In the genomic region with DNA sequence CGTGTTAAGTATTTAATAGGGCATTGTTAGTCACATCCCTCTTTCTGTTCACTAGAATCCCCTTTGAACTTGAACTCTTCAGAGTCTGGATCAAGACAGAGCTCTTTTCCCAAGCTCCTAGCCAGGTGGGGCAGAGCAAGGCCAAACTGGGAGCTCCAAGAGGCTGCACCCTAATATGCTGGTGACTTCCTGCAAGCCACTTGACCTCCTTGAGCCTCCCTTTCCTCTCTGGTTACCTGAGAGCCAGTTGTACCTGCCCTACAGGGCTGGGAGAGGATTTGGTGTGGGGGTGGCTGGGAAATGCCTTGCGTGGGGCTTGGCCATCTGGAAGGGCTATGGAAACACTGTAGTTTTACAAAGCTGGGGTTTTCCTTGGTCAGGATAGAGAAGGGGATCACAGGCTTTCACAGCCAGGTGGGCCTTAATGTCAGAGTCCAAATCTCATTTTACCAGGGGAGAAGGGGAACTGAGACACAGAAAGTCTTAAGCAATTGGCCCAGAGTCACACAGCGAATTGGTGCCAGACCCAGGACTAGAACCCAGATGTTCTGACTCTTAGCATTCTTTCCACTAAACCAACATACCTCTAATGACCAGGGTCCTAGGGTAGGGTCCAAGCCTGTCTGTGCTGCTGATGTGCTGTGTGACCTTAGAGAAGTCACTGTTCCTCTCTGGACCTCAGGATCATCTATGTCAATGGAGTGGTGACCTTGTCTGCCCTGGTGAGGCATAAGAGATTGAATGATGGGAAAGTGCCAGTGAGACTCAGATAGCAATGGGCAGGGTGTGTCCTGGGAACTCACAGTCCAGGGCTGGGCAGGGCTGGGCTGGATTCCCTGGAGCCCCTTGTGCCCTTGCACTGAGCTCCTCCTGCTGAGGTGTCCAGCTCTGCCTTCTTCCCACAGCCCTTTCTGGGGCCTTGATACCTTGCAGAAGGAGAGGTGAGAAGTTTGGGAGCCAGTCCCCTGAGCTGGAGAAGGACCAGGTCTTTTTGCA, we compare ENCODE assay signal across 21 cellular contexts. TPM values are rescaled to one million over a fixed set of nuclear protein-coding genes. Genes with fewer than 3 reads are reported as not detected.
DNase-seq lines count a peak whose midpoint lies in the region; TF ChIP-seq lines count a peak whose summit lies in the region.
"Had no signal": no experiment of that assay in that cellular context is flagged by ENCODE, and none has a peak within 500 bp of the region (broad histone marks: within the 10 kb centered on the region; RNA-seq: fewer than 3 reads in every experiment).

No MANE protein-coding gene starts in this region.

- H3K27me3 ChIP-seq in muscle layer of colon (ENCODE audit: control insufficient read depth in 1 of 2, insufficient read depth in 2 of 2, low read length in 2 of 2) (no peaks in the 10 kb centered on the region), suprapubic skin (no peaks in the 10 kb centered on the region), osteoblast (ENCODE audit: insufficient read depth, low read length) (no peaks in the 10 kb centered on the region), SJCRH30 (no peaks in the 10 kb centered on the region)

- H3K4me3 ChIP-seq in muscle layer of colon (ENCODE audit: low read depth in 1 of 2, low read length in 2 of 2) (peak overlapping the region in 1 of 2 donors; percentile 35), suprapubic skin (peak overlapping the region; percentile 62), osteoblast (ENCODE audit: insufficient read depth, low read length) (no peak overlapping the region), SJCRH30 (no peak overlapping the region)

- H3K9me3 ChIP-seq in muscle layer of colon (ENCODE audit: low read length) (no peaks in the 10 kb centered on the region), suprapubic skin (no peaks in the 10 kb centered on the region), osteoblast (ENCODE audit: low read depth, low read length) (no peaks in the 10 kb centered on the region), SJCRH30 (replicated peaks) (no peaks in the 10 kb centered on the region)
- H3K9me3 ChIP-seq: Caco-2 had no signal

- 75% methylated on average over 3 of the region's 3 CpGs for WGBS in suprapubic skin

- H3K9me3 Mint-ChIP-seq in glutamatergic neuron (ENCODE audit: unreplicated experiment) (peaks cover 4% of the 10 kb centered on the region), HFFc6 (no peaks in the 10 kb centered on the region)
- H3K9me3 Mint-ChIP-seq: activated B cell treated with CpG ODN at 0.5 μM for 24 hours; activated naive CD8-positive, alpha-beta T cell treated with anti-CD3 and anti-CD28 coated beads for 36 hours; naive thymus-derived CD8-positive, alpha-beta T cell; stimulated activated naive CD8-positive, alpha-beta T cell treated with anti-CD3 and anti-CD28 coated beads, Interleukin-15, Interleukin-2, amounts not matched to agents 100 ng/mL and 50 ng/mL, for 24 hours had no signal

- no peak for TF ChIP-seq POLR2A in suprapubic skin (IDR thresholded peaks at IDR 0.05)

- H3K36me3 ChIP-seq in muscle layer of colon (ENCODE audit: insufficient read depth, low read length) (peaks cover 66% of the 10 kb centered on the region), suprapubic skin (peaks cover 65% of the 10 kb centered on the region), osteoblast (ENCODE audit: insufficient read depth, low read length) (peaks cover 47% of the 10 kb centered on the region), SJCRH30 (no peaks in the 10 kb centered on the region)

- no peak overlapping the region for H2AFZ ChIP-seq in osteoblast (ENCODE audit: low read length)
- H2AFZ ChIP-seq: parathyroid adenoma had no signal

- H3K4me1 Mint-ChIP-seq in glutamatergic neuron (ENCODE audit: low read depth, unreplicated experiment): peaks cover 4% of the 10 kb centered on the region
- H3K4me1 Mint-ChIP-seq in HFFc6 (ENCODE audit: low read depth): peaks cover 28% of the 10 kb centered on the region

- H3K4me3 Mint-ChIP-seq in glutamatergic neuron (ENCODE audit: unreplicated experiment) (no peak overlapping the region), HFFc6 (no peak overlapping the region)
- H3K4me3 Mint-ChIP-seq: activated B cell treated with CpG ODN at 0.5 μM for 24 hours; activated CD8-positive, alpha-beta T cell treated with anti-CD3 and anti-CD28 coated beads, Interleukin-2, amount 10 ng/mL, durations not matched to agents 7 days and 5 days; activated naive CD8-positive, alpha-beta T cell treated with anti-CD3 and anti-CD28 coated beads for 36 hours; naive thymus-derived CD8-positive, alpha-beta T cell; stimulated activated naive CD8-positive, alpha-beta T cell treated with anti-CD3 and anti-CD28 coated beads, Interleukin-15, Interleukin-2, amounts not matched to agents 100 ng/mL and 50 ng/mL, for 24 hours; T-helper 17 cell had no signal

- no peak for TF ChIP-seq EP300 in suprapubic skin (IDR thresholded peaks at IDR 0.05)

- peaks cover 24% of the 10 kb centered on the region for H4K20me1 ChIP-seq in osteoblast (ENCODE audit: insufficient read depth, low read length)

- H3K4me2 ChIP-seq in osteoblast (ENCODE audit: insufficient read depth, low read length): no peak overlapping the region

- TF ChIP-seq CTCF in glutamatergic neuron (IDR thresholded peaks at IDR 0.05; ENCODE audit: partially characterized antibody, unreplicated experiment) (no peak), suprapubic skin (IDR thresholded peaks at IDR 0.05) (no peak), osteoblast (IDR thresholded peaks at IDR 0.05; ENCODE audit: extremely low read depth, low read depth, low read length) (no peak), HFFc6 (IDR thresholded peaks at IDR 0.05) (no peak)

- H3K4me1 ChIP-seq in muscle layer of colon (ENCODE audit: insufficient read depth, low read length): peaks cover 75% of the 10 kb centered on the region
- H3K4me1 ChIP-seq in suprapubic skin: peaks cover 76% of the 10 kb centered on the region
- peaks cover 16% of the 10 kb centered on the region for H3K4me1 ChIP-seq in osteoblast (ENCODE audit: insufficient read depth, low read length)
- H3K4me1 ChIP-seq in SJCRH30: no peaks in the 10 kb centered on the region
- H3K4me1 ChIP-seq: parathyroid adenoma had no signal

- H3K27me3 Mint-ChIP-seq in glutamatergic neuron (ENCODE audit: unreplicated experiment): peaks cover 8% of the 10 kb centered on the region
- peaks cover 4% of the 10 kb centered on the region for H3K27me3 Mint-ChIP-seq in HFFc6 (ENCODE audit: insufficient read depth)

- H3K79me2 ChIP-seq in osteoblast (ENCODE audit: insufficient read depth, low read length): peaks cover 26% of the 10 kb centered on the region
- H3K79me2 ChIP-seq: parathyroid adenoma had no signal

- H3K9ac ChIP-seq in muscle layer of colon (ENCODE audit: low read length): peak overlapping the region; percentile 19
- H3K9ac ChIP-seq: parathyroid adenoma had no signal

- H3K27ac Mint-ChIP-seq in glutamatergic neuron (ENCODE audit: unreplicated experiment) (no peak overlapping the region), HFFc6 (no peak overlapping the region)
- H3K27ac Mint-ChIP-seq: activated B cell treated with CpG ODN at 0.5 μM for 24 hours; activated CD8-positive, alpha-beta T cell treated with anti-CD3 and anti-CD28 coated beads, Interleukin-2, amount 10 ng/mL, durations not matched to agents 7 days and 5 days; activated naive CD8-positive, alpha-beta T cell treated with anti-CD3 and anti-CD28 coated beads for 36 hours; stimulated activated naive CD8-positive, alpha-beta T cell treated with anti-CD3 and anti-CD28 coated beads, Interleukin-15, Interleukin-2, amounts not matched to agents 100 ng/mL and 50 ng/mL, for 24 hours; T-helper 17 cell had no signal

- H3K36me3 Mint-ChIP-seq in glutamatergic neuron (ENCODE audit: unreplicated experiment) (no peaks in the 10 kb centered on the region), HFFc6 (ENCODE audit: low read depth) (peaks cover 20% of the 10 kb centered on the region; the same call in 1 of the 2 replicates)
- H3K36me3 Mint-ChIP-seq: activated naive CD8-positive, alpha-beta T cell treated with anti-CD3 and anti-CD28 coated beads for 36 hours had no signal

- peak; percentile 3 for DNase-seq in glutamatergic neuron
- peak; percentile 61 to 64 for DNase-seq in suprapubic skin (ENCODE audit: low spot score in 2 of 2)
- no peak for DNase-seq in osteoblast (ENCODE audit: insufficient read length, low spot score, missing footprints)
- DNase-seq in dermis blood vessel endothelial cell: no peak
- DNase-seq in HFFc6: no peak
- no peak for DNase-seq in SJCRH30
- DNase-seq: activated B cell treated with CpG ODN at 0.5 μM for 24 hours; activated CD8-positive, alpha-beta T cell treated with anti-CD3 and anti-CD28 coated beads, Interleukin-2, amount 10 ng/mL, durations not matched to agents 7 days and 5 days; activated naive CD8-positive, alpha-beta T cell treated with anti-CD3 and anti-CD28 coated beads for 36 hours; Caco-2; effector memory CD4-positive, alpha-beta T cell; MV-4-11; NCI-H187 treated with DMSO at 0.1 percent for 48 hours; NCI-H510A; SIG-M5; T-helper 17 cell had no signal

- peak overlapping the region; percentile 26 for H3K27ac ChIP-seq in angular gyrus (ENCODE audit: low read depth, low read length)
- H3K27ac ChIP-seq in muscle layer of colon (ENCODE audit: low read depth, low read length): peak overlapping the region; percentile 27
- H3K27ac ChIP-seq in suprapubic skin: peak overlapping the region; percentile 22
- no peak overlapping the region for H3K27ac ChIP-seq in osteoblast (ENCODE audit: low read depth, low read length)
- no peak overlapping the region for H3K27ac ChIP-seq in SJCRH30
- H3K27ac ChIP-seq: parathyroid adenoma had no signal

RNA-seq across cellular contexts. Expression of gene GSN, which starts 35.8 kb away (rescaled TPM):
- total RNA-seq in glutamatergic neuron (ENCODE audit: unreplicated experiment) (11.6 TPM), suprapubic skin (100 to 1,000 TPM; 681 to 944 (median 771) TPM), osteoblast (372 and 405 TPM in 2 replicates), dermis blood vessel endothelial cell (350 and 1,127 TPM in 2 replicates)
- total RNA-seq in HFFc6 (2021; fragmentation: NEBNext Ultra II Directional; extraction: Animal tissue kit (Norgen Biotek cat#: 25700)): 100 to 1,000 TPM; 288 to 394 (median 318) TPM
- total RNA-seq in SJCRH30 (2014; rRNA removed; shearing (Covaris generic)): 43.4 and 44.1 TPM in 2 replicates

Comparison
In these comparisons a context has a peak if more than half of its experiments do, and no peak if none do; other contexts are left out.
1. H3K27ac ChIP-seq: peak in angular gyrus (single experiment), muscle layer of colon (single experiment) and suprapubic skin (single experiment); none in osteoblast (single experiment) and SJCRH30 (single experiment).
2. DNase-seq: peak in glutamatergic neuron (single experiment) and suprapubic skin (2 of 2); none in osteoblast (single experiment), dermis blood vessel endothelial cell (single experiment), HFFc6 (single experiment) and SJCRH30 (0 of 2).